8 cellular contexts compared by ENCODE assay signal in genomic region chr11:63839508-63840355, GRCh38. TPM values are rescaled to one million over a fixed set of nuclear protein-coding genes. Genes with fewer than 3 reads are reported as not detected.
DNase-seq lines count a peak whose midpoint lies in the region; ATAC-seq, FAIRE-seq and TF ChIP-seq lines count a peak whose summit lies in the region.

No MANE protein-coding gene starts in this region.

- no peak for FAIRE-seq in pancreas (lab: Jason Lieb, UNC)

- H3K27me3 ChIP-seq in pancreas, result no peaks in the 10 kb centered on the region

- H3K4me1 ChIP-seq in pancreas, result peaks cover 21 to 53% (median 45%) of the 10 kb centered on the region in 3 donors

- TF ChIP-seq CTCF in fibroblast of villous mesenchyme (IDR thresholded peaks at IDR 0.05; ENCODE audit: insufficient read depth, low read depth, low read length) (no peak), pancreas (IDR thresholded peaks at IDR 0.05) (no peak)

- no peak for ATAC-seq in pancreas
- no peak for ATAC-seq in GM19397 (IDR thresholded peaks at IDR 0.05; ENCODE audit: unreplicated experiment)
- no peak for ATAC-seq in GM19023 (IDR thresholded peaks at IDR 0.05; ENCODE audit: unreplicated experiment)

- peak overlapping the region; percentile 24 to 85 (median 72) for H3K27ac ChIP-seq in pancreas

- intact Hi-C loops in pancreas (cut with DNase I), result loop anchor here in 2 of 3 donors (5.0 to 10.0 kb wide), 5 partner anchors 33 to 108 kb away; partner anchors contain the start of gene ZFTA (in 1 of the 2)

- peak; percentile 26 for DNase-seq in activated gamma-delta T cell (lab: John Stamatoyannopoulos, UW)
- DNase-seq in activated gamma-delta T cell treated with Interleukin-2 at 50 U/mL for 16 hours, result no peak
- DNase-seq in M059J (ENCODE audit: low read depth), result peak; percentile 32
- peak; percentile 28 for DNase-seq in activated CD8-positive, alpha-beta memory T cell treated with anti-CD3 and anti-CD28 coated beads, Interleukin-2, amount 50 U/mL, for 4 hours
- no peak for DNase-seq in fibroblast of villous mesenchyme (ENCODE audit: low read depth)
- DNase-seq in pancreas, result peak; percentile 49 to 89 (median 59)

- WGBS in pancreas, 2 donors, result 0 to 1% methylated on average over 34 to 40 of the region's 40 CpGs

- peak overlapping the region; percentile 96 for H3K4me3 ChIP-seq in fibroblast of villous mesenchyme (ENCODE audit: low read depth, low read length)
- peak overlapping the region; percentile 58 to 89 (median 79) for H3K4me3 ChIP-seq in pancreas

- no peaks in the 10 kb centered on the region for H3K9me3 ChIP-seq in pancreas

- no peaks in the 10 kb centered on the region for H3K36me3 ChIP-seq in pancreas

RNA-seq across cellular contexts. Expression of gene MARK2, which starts 0.8 kb away (rescaled TPM):
- 14.5 and 20.4 TPM in 2 replicates for total RNA-seq in M059J (2014; rRNA removed; shearing (Covaris generic))
- total RNA-seq in fibroblast of villous mesenchyme (14.5 and 16.4 TPM in 2 replicates), pancreas (10 to 100 TPM; 19.0 to 30.8 (median 21.5) TPM)
- polyA plus RNA-seq in pancreas, result 10 to 100 TPM; 11.7 to 21.0 TPM

RNA-seq across cellular contexts. Expression of gene SPINDOC, which starts 26.5 kb away (rescaled TPM):
- 15.3 and 28.2 TPM in 2 replicates for total RNA-seq in M059J (2014; rRNA removed; shearing (Covaris generic))
- 24.2 and 25.4 TPM in 2 replicates for total RNA-seq in fibroblast of villous mesenchyme
- total RNA-seq in pancreas, result 1 to 10 TPM; 2.5 to 7.8 (median 4.3) TPM
- 1 to 10 TPM; 8.0 to 8.3 TPM for polyA plus RNA-seq in pancreas

Comparison
In these comparisons a context has a peak if more than half of its experiments do, and no peak if none do; other contexts are left out.
1. DNase-seq: peak in activated gamma-delta T cell (single experiment), M059J (single experiment), activated CD8-positive, alpha-beta memory T cell treated with anti-CD3 and anti-CD28 coated beads, Interleukin-2, amount 50 U/mL, for 4 hours (single experiment) and pancreas (6 of 6); none in activated gamma-delta T cell treated with Interleukin-2 at 50 U/mL for 16 hours (single experiment) and fibroblast of villous mesenchyme (single experiment).